Comparison of ENCODE assay signal across 9 cellular contexts in genomic region chr10:115001506-115002381, GRCh38.
A peak's percentile ranks its signal among the peaks of the same experiment; 100 is the strongest.
DNase-seq lines count a peak whose midpoint lies in the region; ATAC-seq and TF ChIP-seq lines count a peak whose summit lies in the region.
"Had no signal": no experiment of that assay in that cellular context is flagged by ENCODE, and none has a peak within 500 bp of the region (broad histone marks: within the 10 kb centered on the region; RNA-seq: fewer than 3 reads in every experiment).

No MANE protein-coding gene starts in this region.

- TF ChIP-seq CTCF in breast epithelium (IDR thresholded peaks at IDR 0.05) = no peak
- no peak for TF ChIP-seq CTCF in retinal pigment epithelial cell (conservative IDR thresholded peaks at IDR 0.05; ENCODE audit: low read depth, low read length)
- no peak for TF ChIP-seq CTCF in lower leg skin (IDR thresholded peaks at IDR 0.05)

- 43 to 52% methylated on average over 13 of the region's 13 CpGs for WGBS in lower leg skin, 2 donors

- H3K27me3 ChIP-seq in breast epithelium = no peaks in the 10 kb centered on the region

- H3K9me3 ChIP-seq in breast epithelium = no peaks in the 10 kb centered on the region

- no peak overlapping the region for H3K27ac ChIP-seq in breast epithelium
- H3K27ac ChIP-seq: 22Rv1 had no signal

- no peaks in the 10 kb centered on the region for H3K36me3 ChIP-seq in breast epithelium

- peak; percentile 77 for ATAC-seq in HG03460 (IDR thresholded peaks at IDR 0.05; ENCODE audit: unreplicated experiment)

- DNase-seq in DMS53 (lab: John Stamatoyannopoulos, UW) (peak; percentile 13), DMS53 treated with DMSO at 0.1 percent for 48 hours (lab: John Stamatoyannopoulos, UW; ENCODE audit: unreplicated experiment) (no peak), breast epithelium (ENCODE audit: low spot score in 2 of 2) (no peak), retinal pigment epithelial cell (ENCODE audit: low read depth) (no peak), cerebellar cortex (ENCODE audit: low spot score) (no peak), lower leg skin (ENCODE audit: low spot score in 2 of 2) (no peak)
- DNase-seq in activated effector memory CD4-positive, alpha-beta T cell treated with anti-CD3 and anti-CD28 coated beads, Interleukin-2, amount 50 U/mL, for 16 hours = no peak

- no peaks in the 10 kb centered on the region for H3K4me1 ChIP-seq in breast epithelium

- H3K4me3 ChIP-seq in breast epithelium (peak overlapping the region in 2 of 3 donors; percentile 36 to 50), retinal pigment epithelial cell (ENCODE audit: low read length) (peak overlapping the region; percentile 11), lower leg skin (ENCODE audit: low read depth, poor library complexity, severe bottlenecking) (no peak overlapping the region)

- no peak for TF ChIP-seq POLR2A in breast epithelium (IDR thresholded peaks at IDR 0.05)
- TF ChIP-seq POLR2A in lower leg skin (IDR thresholded peaks at IDR 0.05) = no peak

- intact Hi-C loops in breast epithelium (cut with DNase I; ENCODE audit: low total_unique reads) = no loop called here
- intact Hi-C loops in lower leg skin (cut with DNase I; ENCODE audit: low total_unique reads) = no loop called here
